Comparison of ENCODE assay signal across 8 cellular contexts in the genomic region with DNA sequence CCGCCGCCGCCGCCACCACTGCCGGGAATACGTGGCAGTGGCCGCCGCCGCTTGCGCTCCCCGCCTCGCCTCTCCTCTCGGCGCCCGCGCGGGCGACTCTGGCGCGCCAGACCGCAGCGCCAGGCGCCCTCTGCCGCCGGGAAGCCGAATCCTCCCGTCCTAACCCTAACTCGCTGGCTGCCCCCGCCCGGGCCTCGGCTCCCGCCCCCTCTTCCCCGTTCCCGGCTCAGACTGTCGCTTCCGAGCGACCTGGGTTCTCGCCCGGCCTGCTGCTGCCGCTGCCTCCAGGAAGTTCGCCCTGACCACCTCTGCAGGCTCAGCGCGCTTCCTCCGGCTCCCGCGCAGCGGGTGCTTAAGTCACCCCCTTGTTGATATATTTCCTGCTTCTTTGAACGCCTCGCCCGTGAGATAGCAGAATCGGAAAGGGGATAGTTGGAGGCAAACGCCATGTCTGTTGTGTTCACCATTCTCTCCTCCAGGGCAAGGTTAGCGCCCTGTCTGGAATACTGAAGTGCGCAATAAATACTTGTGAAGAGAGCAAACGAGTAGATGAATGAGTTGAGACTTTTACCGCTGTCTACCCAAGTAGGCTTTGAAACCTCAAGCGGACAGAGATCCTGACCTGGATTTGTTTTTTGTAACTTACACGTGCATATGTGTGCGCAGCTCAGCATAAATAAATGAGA. TPM values are rescaled to one million over a fixed set of nuclear protein-coding genes. Genes with fewer than 3 reads are reported as not detected.
DNase-seq lines count a peak whose midpoint lies in the region; ATAC-seq and TF ChIP-seq lines count a peak whose summit lies in the region.

A gene with protein sequence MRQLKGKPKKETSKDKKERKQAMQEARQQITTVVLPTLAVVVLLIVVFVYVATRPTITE (minus strand): TSS at position 100 of the 686 bp plus-strand sequence. CDS start 64,202 bp downstream, outside the sequence.

- H3K9me3 ChIP-seq in PC-3 (ENCODE audit: low read length) (no peaks in the 10 kb centered on the region), esophagus (ENCODE audit: control insufficient read depth in 2 of 2, insufficient read depth in 1 of 2, low read depth in 1 of 2, low read length in 1 of 2) (no peaks in the 10 kb centered on the region), mucosa of stomach (ENCODE audit: control insufficient read depth, low read length) (no peaks in the 10 kb centered on the region)

- H3K27me3 ChIP-seq in PC-3 (ENCODE audit: low read length) = 0 out of 2 replicates have a peak, but pooled peaks cover 3% of the 10 kb centered on the region
- H3K27me3 ChIP-seq in esophagus (ENCODE audit: control insufficient read depth in 1 of 2, insufficient read depth in 2 of 2, low read length in 2 of 2) = no peaks in the 10 kb centered on the region
- no peaks in the 10 kb centered on the region for H3K27me3 ChIP-seq in mucosa of stomach (ENCODE audit: control insufficient read depth, insufficient read depth, low read length)

- no peaks in the 10 kb centered on the region for H3K36me3 Mint-ChIP-seq in IgD-negative memory B cell

- no peaks in the 10 kb centered on the region for H3K27me3 Mint-ChIP-seq in IgD-negative memory B cell

- peaks cover 12 to 15% (median 14%) of the 10 kb centered on the region in 3 donors for H3K4me1 Mint-ChIP-seq in IgD-negative memory B cell

- peaks cover 15% of the 10 kb centered on the region for H3K4me1 ChIP-seq in PC-3 (ENCODE audit: insufficient read depth, low read length)
- peaks cover 0 to 6% of the 10 kb centered on the region in 2 donors for H3K4me1 ChIP-seq in esophagus (ENCODE audit: control insufficient read depth in 2 of 2, insufficient read depth in 2 of 2, low read length in 1 of 2)
- peaks cover 12% of the 10 kb centered on the region for H3K4me1 ChIP-seq in mucosa of stomach (ENCODE audit: control insufficient read depth, insufficient read depth, low read length)

- no peaks in the 10 kb centered on the region for H4K20me1 ChIP-seq in PC-3 (ENCODE audit: low read length)

- peak; percentile 70 for TF ChIP-seq CTCF in PC-3 (conservative IDR thresholded peaks at IDR 0.05; ENCODE audit: low read depth, low read length)

- ATAC-seq in GM21619 (IDR thresholded peaks at IDR 0.05; ENCODE audit: unreplicated experiment) (peak; percentile 76), PC-3 (peak; percentile 84)

- H3F3A ChIP-seq in PC-3 (ENCODE audit: low read length, unreplicated experiment) = no peaks in the 10 kb centered on the region

- POLR2A ChIA-PET in PC-3 (lab: Charles Lee; ENCODE audit: unreplicated experiment) = no interaction called here

- no TSS peak for BruUV-seq in PC-3 (replicated peaks; lab: Mats Ljungman, UMichigan)

- peak within 1 kb of the TSS; percentile 99 for H2AFZ ChIP-seq in PC-3 (ENCODE audit: low read length)

- DNase-seq in DMS153 treated with DMSO at 0.1 percent for 48 hours (lab: John Stamatoyannopoulos, UW; ENCODE audit: unreplicated experiment) (peak; percentile 87), PC-3 (peak; percentile 92), activated T-cell treated with anti-CD3 and anti-CD28 coated beads for 48 hours (ENCODE audit: low read depth) (peak; percentile 72)
- DNase-seq in stimulated activated CD8-positive, alpha-beta memory T cell treated with anti-CD3 and anti-CD28 coated beads, Interleukin-7, amount 100 ng/mL, for 24 hours (ENCODE audit: low read depth) = peak; percentile 30

- no peaks in the 10 kb centered on the region for H3K9me2 ChIP-seq in PC-3 (replicated peaks; ENCODE audit: low read length)

- H3K4me3 Mint-ChIP-seq in IgD-negative memory B cell = peak within 1 kb of the TSS; percentile 90 to 98 (median 94)

- CTCF ChIA-PET in PC-3 (lab: Charles Lee) = no interaction called here

- H3K27ac Mint-ChIP-seq in IgD-negative memory B cell = peak within 1 kb of the TSS in 2 of 3 donors; percentile 33 to 41

- intact Hi-C loops in PC-3 (cut with micrococcal nuclease) = loop anchor here (1.0 kb wide), 4 partner anchors 62 to 309 kb away; no protein-coding TSS in a partner anchor

- no peaks in the 10 kb centered on the region for H3K9me3 Mint-ChIP-seq in IgD-negative memory B cell

- H3K36me3 ChIP-seq in PC-3 (ENCODE audit: low read depth, low read length) (no peaks in the 10 kb centered on the region), esophagus (ENCODE audit: control insufficient read depth in 2 of 2, insufficient read depth in 2 of 2, low read length in 1 of 2) (no peaks in the 10 kb centered on the region), mucosa of stomach (ENCODE audit: control insufficient read depth, insufficient read depth, low read length) (no peaks in the 10 kb centered on the region)

- H3K27ac ChIP-seq in PC-3 (ENCODE audit: low read length) = 0 out of 2 replicates have a peak within 1 kb of the TSS, but pooled peaks have one; percentile 3
- peak within 1 kb of the TSS; percentile 67 to 69 for H3K27ac ChIP-seq in esophagus (ENCODE audit: low read depth in 2 of 2, low read length in 1 of 2)

- peak within 1 kb of the TSS; percentile 87 for H3K4me2 ChIP-seq in PC-3 (ENCODE audit: low read length)

- H3K9ac ChIP-seq in PC-3 (ENCODE audit: low read length) (peak within 1 kb of the TSS; percentile 77), mucosa of stomach (ENCODE audit: low read length) (peak within 1 kb of the TSS; percentile 81)

- H3K4me3 ChIP-seq in PC-3 (ENCODE audit: low read length) (peak within 1 kb of the TSS; percentile 86), esophagus (ENCODE audit: low read depth in 1 of 2, low read length in 2 of 2) (peak within 1 kb of the TSS; percentile 63 to 67), mucosa of stomach (ENCODE audit: low read length) (peak within 1 kb of the TSS; percentile 45)

- no peaks in the 10 kb centered on the region for H3K79me2 ChIP-seq in PC-3 (ENCODE audit: low read length)

- 2 to 7% methylated on average over 40 to 59 of the region's 59 CpGs for WGBS in esophagus, 2 donors

RNA-seq across cellular contexts. Expression of the gene that starts here (rescaled TPM):
- 8.0 TPM for polyA plus RNA-seq in IgD-negative memory B cell
- total RNA-seq in PC-3 (2014; rRNA removed) = 23.0 and 34.2 TPM in 2 replicates
- polyA plus RNA-seq in esophagus = 10 to 100 TPM in 1 of 2 donors, 1 to 10 TPM in 1; 7.9 to 14.2 TPM

Comparison
In these comparisons a context has a peak if more than half of its experiments do, and no peak if none do; other contexts are left out.
1. Peak in every context shown above with its lines: DNase-seq, ATAC-seq, H3K4me3 ChIP-seq and H3K27ac ChIP-seq.
2. DNase-seq: peak in every context shown above with its lines; median percentile 92 in PC-3; 87 in DMS153 treated with DMSO at 0.1 percent for 48 hours; 72 in activated T-cell treated with anti-CD3 and anti-CD28 coated beads for 48 hours; 30 in stimulated activated CD8-positive, alpha-beta memory T cell treated with anti-CD3 and anti-CD28 coated beads, Interleukin-7, amount 100 ng/mL, for 24 hours.